Comparison of ENCODE assay signal across 10 cellular contexts in the genomic region with DNA sequence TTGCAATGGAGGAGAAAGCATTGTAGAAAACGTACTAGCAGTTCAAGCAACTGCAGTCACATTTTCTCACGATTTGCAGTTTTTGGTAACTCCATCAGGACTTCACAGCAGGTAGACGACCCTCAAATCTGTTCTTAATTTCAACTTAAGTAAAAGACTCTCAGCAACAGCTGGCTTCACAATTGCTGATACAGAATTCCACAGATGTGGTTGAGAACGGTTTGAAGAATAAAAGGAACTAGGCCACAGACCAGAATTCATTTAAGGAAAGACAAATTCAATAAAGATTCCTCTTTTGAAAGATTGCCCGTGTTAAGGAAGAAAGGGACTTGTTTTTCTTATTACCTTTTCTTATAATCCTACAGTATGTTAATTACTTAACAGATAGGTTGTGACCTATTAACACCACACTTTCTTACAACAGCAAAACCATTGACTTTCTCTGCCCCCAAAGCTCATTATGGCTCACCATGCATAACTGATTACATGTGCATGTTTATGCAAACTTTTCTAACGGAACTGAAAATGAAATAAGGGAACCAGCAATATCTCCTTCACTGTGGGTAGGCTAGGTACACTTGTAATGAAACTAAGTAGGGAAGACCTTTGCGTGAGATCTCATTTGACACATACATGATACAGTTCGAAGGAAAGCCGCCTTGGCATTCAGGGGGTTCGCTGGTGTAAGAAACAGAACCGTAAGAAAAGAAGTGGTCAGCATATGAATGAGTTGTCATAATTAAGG.
A peak's percentile ranks its signal among the peaks of the same experiment; 100 is the strongest.
DNase-seq lines count a peak whose midpoint lies in the region; ATAC-seq and FAIRE-seq lines count a peak whose summit lies in the region.
"Had no signal": no experiment of that assay in that cellular context is flagged by ENCODE, and none has a peak within 500 bp of the region (broad histone marks: within the 10 kb centered on the region; RNA-seq: fewer than 3 reads in every experiment).

No MANE protein-coding gene starts in this region.

- ATAC-seq in GM19463 (IDR thresholded peaks at IDR 0.05; ENCODE audit: unreplicated experiment) (peak; percentile 87), HG03097 (IDR thresholded peaks at IDR 0.05; ENCODE audit: low FRiP score, unreplicated experiment) (peak; percentile 88)
- ATAC-seq: left colon had no signal

- no peak for FAIRE-seq in RCC 7860 (lab: Jason Lieb, UNC)

- DNase-seq in GF-D8 (lab: John Stamatoyannopoulos, UW) (peak; percentile 47), SIG-M5 (lab: John Stamatoyannopoulos, UW) (peak; percentile 99), RCC 7860 (ENCODE audit: low spot score) (no peak), iPS-NIHi11 (ENCODE audit: low spot score) (no peak), NCI-H1092 treated with DMSO at 0.1 percent for 48 hours (lab: John Stamatoyannopoulos, UW) (no peak)
- no peak for DNase-seq in activated effector memory CD4-positive, alpha-beta T cell treated with anti-CD3 and anti-CD28 coated beads, Interleukin-2, amount 50 U/mL, for 16 hours
- DNase-seq: left colon; NK-92 treated with Interleukin-12 subunit alpha and Interleukin-12 subunit beta, amount 100 ng/mL, for 24 hours had no signal

Comparison
In these comparisons a context has a peak if more than half of its experiments do, and no peak if none do; other contexts are left out.
1. DNase-seq: peak in GF-D8 (single experiment) and SIG-M5 (single experiment); none in RCC 7860 (single experiment), activated effector memory CD4-positive, alpha-beta T cell treated with anti-CD3 and anti-CD28 coated beads, Interleukin-2, amount 50 U/mL, for 16 hours (single experiment), iPS-NIHi11 (single experiment) and NCI-H1092 treated with DMSO at 0.1 percent for 48 hours (single experiment).